In genomic region chr2:133574186-133574585, GRCh38 we compare ENCODE assay signal across 1 cellular context.
TF ChIP-seq lines count a peak whose summit lies in the region.

No MANE protein-coding gene starts in this region.

TF ChIP-seq in IMR-90, 13 proteins besides CTCF, POLR2A, EP300 and RAD21:
- no peak for TF ChIP-seq NFE2L2 (IDR thresholded peaks at IDR 0.05; ENCODE audit: low read depth, low read length)
TF ChIP-seq in IMR-90: peak in this region for 0.
